ENCODE assay signal across 8 cellular contexts in genomic region chr6:11236351-11236750, GRCh38.
DNase-seq lines count a peak whose midpoint lies in the region; ATAC-seq and TF ChIP-seq lines count a peak whose summit lies in the region.

No MANE protein-coding gene starts in this region.

- H3K4me1 Mint-ChIP-seq in activated naive CD4-positive, alpha-beta T cell treated with anti-CD3 and anti-CD28 coated beads, Interleukin-2, amount 50 U/mL, for 24 hours, result peaks cover 51% of the 10 kb centered on the region

- H3F3A ChIP-seq in MM.1S (ENCODE audit: insufficient read depth, low read length), result peaks cover 16% of the 10 kb centered on the region

- H3K9me2 ChIP-seq in MM.1S (replicated peaks; ENCODE audit: insufficient read depth, low read length), result no peaks in the 10 kb centered on the region

- H3K4me2 ChIP-seq in MM.1S (ENCODE audit: low read depth, low read length), result no peak overlapping the region

- H3K4me1 ChIP-seq in neutrophil (ENCODE audit: control insufficient read depth in 1 of 2, insufficient read depth in 1 of 2, low read depth in 1 of 2, low read length in 1 of 2) (peaks cover 24 to 26% of the 10 kb centered on the region in 2 experiments), MM.1S (ENCODE audit: low read length) (peaks cover 8% of the 10 kb centered on the region)

- no peaks in the 10 kb centered on the region for H3K27me3 ChIP-seq in neutrophil
- H3K27me3 ChIP-seq in MM.1S (replicated peaks; ENCODE audit: insufficient read depth, low read length), result no peaks in the 10 kb centered on the region

- no peaks in the 10 kb centered on the region for H3K9me3 Mint-ChIP-seq in activated naive CD4-positive, alpha-beta T cell treated with anti-CD3 and anti-CD28 coated beads, Interleukin-2, amount 50 U/mL, for 24 hours

- TF ChIP-seq CTCF in neutrophil (IDR thresholded peaks at IDR 0.05), result no peak
- TF ChIP-seq CTCF in MM.1S (IDR thresholded peaks at IDR 0.05; ENCODE audit: low read length), result no peak

- no peaks in the 10 kb centered on the region for H4K20me1 ChIP-seq in MM.1S (ENCODE audit: insufficient read depth, low read length)

- peaks cover 5% of the 10 kb centered on the region; the same call in 1 of the 2 replicates for H3K79me2 ChIP-seq in MM.1S (ENCODE audit: low read length)

- H3K27me3 Mint-ChIP-seq in activated naive CD4-positive, alpha-beta T cell treated with anti-CD3 and anti-CD28 coated beads, Interleukin-2, amount 50 U/mL, for 24 hours, result no peaks in the 10 kb centered on the region

- peak overlapping the region; percentile 3 for H3K27ac Mint-ChIP-seq in activated naive CD4-positive, alpha-beta T cell treated with anti-CD3 and anti-CD28 coated beads, Interleukin-2, amount 50 U/mL, for 24 hours

- H3K36me3 ChIP-seq in neutrophil (peaks cover 10% of the 10 kb centered on the region), MM.1S (replicated peaks; ENCODE audit: insufficient read depth, low read length) (no peaks in the 10 kb centered on the region)

- H3K9ac ChIP-seq in MM.1S (ENCODE audit: low read length), result no peak overlapping the region

- peak; percentile 34 for ATAC-seq in GM18519 (IDR thresholded peaks at IDR 0.05; ENCODE audit: low FRiP score, unreplicated experiment)
- peak; percentile 26 for ATAC-seq in HG03520 (IDR thresholded peaks at IDR 0.05; ENCODE audit: unreplicated experiment)
- no peak for ATAC-seq in GM19351 (IDR thresholded peaks at IDR 0.05; ENCODE audit: unreplicated experiment)
- no peak for ATAC-seq in GM18873 (IDR thresholded peaks at IDR 0.05; ENCODE audit: low FRiP score, unreplicated experiment)

- H2AFZ ChIP-seq in MM.1S (ENCODE audit: low read length), result no peak overlapping the region

- H3K4me3 Mint-ChIP-seq in activated naive CD4-positive, alpha-beta T cell treated with anti-CD3 and anti-CD28 coated beads, Interleukin-2, amount 50 U/mL, for 24 hours, result no peak overlapping the region

- H3K27ac ChIP-seq in neutrophil (peak overlapping the region; percentile 51), MM.1S (ENCODE audit: low read length) (no peak overlapping the region)

- H3K4me3 ChIP-seq in neutrophil (ENCODE audit: low read depth in 1 of 2, low read length in 1 of 2), result no peak overlapping the region
- H3K4me3 ChIP-seq in MM.1S (ENCODE audit: low read length), result no peak overlapping the region

- peaks cover 10% of the 10 kb centered on the region for H3K36me3 Mint-ChIP-seq in activated naive CD4-positive, alpha-beta T cell treated with anti-CD3 and anti-CD28 coated beads, Interleukin-2, amount 50 U/mL, for 24 hours

- DNase-seq in MM.1S (no peak), COR-L47 (lab: John Stamatoyannopoulos, UW) (no peak)

- H3K9me3 ChIP-seq in neutrophil (no peaks in the 10 kb centered on the region), MM.1S (replicated peaks; ENCODE audit: insufficient read depth, low read length) (no peaks in the 10 kb centered on the region)

Comparison
In these comparisons a context has a peak if more than half of its experiments do, and no peak if none do; other contexts are left out.
1. ATAC-seq: peak in GM18519 (single experiment) and HG03520 (single experiment); none in GM19351 (single experiment) and GM18873 (single experiment).